In genomic region chr5:38906503-38906902, GRCh38 we compare ENCODE assay signal across 24 cellular contexts.
DNase-seq lines count a peak whose midpoint lies in the region; ATAC-seq, FAIRE-seq and TF ChIP-seq lines count a peak whose summit lies in the region.
"Had no signal": no experiment of that assay in that cellular context is flagged by ENCODE, and none has a peak within 500 bp of the region (broad histone marks: within the 10 kb centered on the region; RNA-seq: fewer than 3 reads in every experiment).

No MANE protein-coding gene starts in this region.

- H3K27me3 ChIP-seq in HepG2 (ENCODE audit: control insufficient read depth in 1 of 2, insufficient read depth in 2 of 2, low read length in 2 of 2), result no peaks in the 10 kb centered on the region
- H3K27me3 ChIP-seq in right lobe of liver, result no peaks in the 10 kb centered on the region
- no peaks in the 10 kb centered on the region for H3K27me3 ChIP-seq in IMR-90 (ENCODE audit: control insufficient read depth, insufficient read depth, low read length)
- 0 out of 5 replicates have a peak, but pooled peaks cover 2 to 5% of the 10 kb centered on the region in 2 experiments for H3K27me3 ChIP-seq in K562 (ENCODE audit: control insufficient read depth in 2 of 2, insufficient read depth in 2 of 2, low read length in 2 of 2)
- no peaks in the 10 kb centered on the region for H3K27me3 ChIP-seq in effector memory CD4-positive, alpha-beta T cell (replicated peaks; ENCODE audit: control insufficient read depth, insufficient read depth, low read length, poor library complexity, severe bottlenecking)
- H3K27me3 ChIP-seq: BLaER1 treated with 17β-estradiol and CSF1 and Interleukin-3, amounts not matched to agents 10 nM and 100 nM had no signal

- no peak overlapping the region for H2BK20ac ChIP-seq in IMR-90 (ENCODE audit: low read depth, low read length)

- H3K4me1 ChIP-seq in HepG2 (ENCODE audit: insufficient read depth, low read length) (no peaks in the 10 kb centered on the region), right lobe of liver (no peaks in the 10 kb centered on the region), IMR-90 (ENCODE audit: control insufficient read depth, insufficient read depth, low read length) (no peaks in the 10 kb centered on the region), K562 (replicated peaks in 1 of 2; ENCODE audit: control insufficient read depth in 2 of 2, insufficient read depth in 2 of 2, low read length in 2 of 2) (no peaks in the 10 kb centered on the region)
- no peaks in the 10 kb centered on the region for H3K4me1 ChIP-seq in effector memory CD4-positive, alpha-beta T cell (ENCODE audit: control insufficient read depth, insufficient read depth, low read length, poor library complexity, severe bottlenecking)
- H3K4me1 ChIP-seq: BLaER1 treated with 17β-estradiol and CSF1 and Interleukin-3, amounts not matched to agents 10 nM and 100 nM; Caco-2 had no signal

- no peak for TF ChIP-seq CTCF in HepG2 (CRISPR knock-in tag; IDR thresholded peaks at IDR 0.05)
- no peak for TF ChIP-seq CTCF in right lobe of liver (IDR thresholded peaks at IDR 0.05)
- TF ChIP-seq CTCF in IMR-90 (conservative IDR thresholded peaks at IDR 0.05; ENCODE audit: low read depth, low read length), result no peak
- TF ChIP-seq CTCF in K562 (IDR thresholded peaks at IDR 0.05 in 2 of 3, conservative IDR thresholded peaks at IDR 0.05 in 1 of 3; ENCODE audit: insufficient read depth in 2 of 3, low read depth in 1 of 3, low read length in 3 of 3), result no peak
- TF ChIP-seq CTCF in Calu3 (IDR thresholded peaks at IDR 0.05; ENCODE audit: unreplicated experiment), result no peak

- no peak for TF ChIP-seq POLR2A in HepG2 (IDR thresholded peaks at IDR 0.05; ENCODE audit: insufficient read depth in 1 of 2, low read depth in 2 of 2, low read length in 2 of 2)
- no peak for TF ChIP-seq POLR2A in right lobe of liver (IDR thresholded peaks at IDR 0.05)
- no peak for TF ChIP-seq POLR2A in IMR-90 (IDR thresholded peaks at IDR 0.05; ENCODE audit: low read depth, low read length)
- no peak for TF ChIP-seq POLR2A in K562 (conservative IDR thresholded peaks at IDR 0.05)

- dilution Hi-C loops in IMR-90 (cut with HindIII; ENCODE audit: low sequenced_read_pairs, unreplicated experiment), result no loop called here

- H3K9me1 ChIP-seq in IMR-90 (ENCODE audit: insufficient read depth, low read length), result peaks cover 7% of the 10 kb centered on the region
- H3K9me1 ChIP-seq in K562 (ENCODE audit: control insufficient read depth, insufficient read depth, low read length), result no peaks in the 10 kb centered on the region

- H3K23ac ChIP-seq in IMR-90 (ENCODE audit: low read depth, low read length), result no peak overlapping the region

- H3K18ac ChIP-seq in IMR-90 (ENCODE audit: low read depth, low read length), result no peak overlapping the region

- no peak overlapping the region for H2BK120ac ChIP-seq in IMR-90 (ENCODE audit: low read depth, low read length)

- H3K9me3 Mint-ChIP-seq in Calu3 (ENCODE audit: low read depth, unreplicated experiment), result peaks cover 16% of the 10 kb centered on the region

- H3K9me3 ChIP-seq in HepG2 (ENCODE audit: low read length), result peaks cover 7% of the 10 kb centered on the region; the same call in 1 of the 2 replicates
- H3K9me3 ChIP-seq in right lobe of liver, result no peaks in the 10 kb centered on the region
- H3K9me3 ChIP-seq in IMR-90 (ENCODE audit: control insufficient read depth, insufficient read depth, low read length), result peaks cover 6% of the 10 kb centered on the region
- no peaks in the 10 kb centered on the region for H3K9me3 ChIP-seq in K562 (replicated peaks; ENCODE audit: control insufficient read depth, insufficient read depth, low read depth, low read length)
- H3K9me3 ChIP-seq in effector memory CD4-positive, alpha-beta T cell (ENCODE audit: control insufficient read depth, low read length), result no peaks in the 10 kb centered on the region
- H3K9me3 ChIP-seq: Caco-2 had no signal

- H3K4ac ChIP-seq in IMR-90 (ENCODE audit: low read depth, low read length), result no peak overlapping the region

- H4K20me1 ChIP-seq in HepG2 (ENCODE audit: insufficient read depth, low read length), result no peaks in the 10 kb centered on the region
- H4K20me1 ChIP-seq in IMR-90 (ENCODE audit: insufficient read depth, low read length), result no peaks in the 10 kb centered on the region
- no peaks in the 10 kb centered on the region for H4K20me1 ChIP-seq in K562 (replicated peaks; ENCODE audit: control insufficient read depth, insufficient read depth, low read length)
- H4K20me1 ChIP-seq: BLaER1 treated with 17β-estradiol and CSF1 and Interleukin-3, amounts not matched to agents 10 nM and 100 nM had no signal

- H4K91ac ChIP-seq in IMR-90 (ENCODE audit: insufficient read depth, low read depth, low read length), result no peak overlapping the region

- peaks cover 19 to 23% of the 10 kb centered on the region in 2 experiments; a peak in 3 of 4 replicates for H3K79me1 ChIP-seq in IMR-90 (ENCODE audit: low read depth in 1 of 2, low read length in 2 of 2)

- no peak overlapping the region for H2AK9ac ChIP-seq in IMR-90 (replicated peaks; ENCODE audit: low read depth, low read length, poor library complexity)

- no peak overlapping the region for H3K27ac ChIP-seq in HepG2 (ENCODE audit: extremely low read length, insufficient read depth, low read length)
- H3K27ac ChIP-seq in right lobe of liver, result no peak overlapping the region
- no peak overlapping the region for H3K27ac ChIP-seq in IMR-90 (ENCODE audit: insufficient read depth, low read length)
- no peak overlapping the region for H3K27ac ChIP-seq in K562 (ENCODE audit: extremely low read depth, low read depth, low read length)
- H3K27ac ChIP-seq in effector memory CD4-positive, alpha-beta T cell (ENCODE audit: insufficient read depth, low read length, poor library complexity, severe bottlenecking), result no peak overlapping the region
- H3K27ac ChIP-seq: 22Rv1; BLaER1 treated with 17β-estradiol and CSF1 and Interleukin-3, amounts not matched to agents 10 nM and 100 nM; C4-2B had no signal

- no peak overlapping the region for H2BK5ac ChIP-seq in IMR-90 (ENCODE audit: low read depth, low read length, poor library complexity, severe bottlenecking)

- H3K4me2 ChIP-seq in HepG2 (ENCODE audit: low read depth, low read length) (no peak overlapping the region), IMR-90 (ENCODE audit: low read depth, low read length) (no peak overlapping the region), K562 (ENCODE audit: insufficient read depth, low read length) (no peak overlapping the region)
- H3K4me2 ChIP-seq: BLaER1 treated with 17β-estradiol and CSF1 and Interleukin-3, amounts not matched to agents 10 nM and 100 nM had no signal

- H3K4me1 Mint-ChIP-seq in Calu3 (ENCODE audit: low read depth, unreplicated experiment), result no peaks in the 10 kb centered on the region
- H3K4me1 Mint-ChIP-seq: B cell had no signal

- in situ Hi-C loops in HepG2 (cut with HindIII; ENCODE audit: extremely low pct_ligation_motif_present, low pct_unique_long_range_greater_than_20kb), result no loop called here
- in situ Hi-C loops in IMR-90 (cut with MboI; ENCODE audit: low sequenced_read_pairs), result no loop called here
- in situ Hi-C loops in K562 (cut with MboI), result no loop called here

- FAIRE-seq in HepG2 (lab: Jason Lieb, UNC), result no peak
- FAIRE-seq in K562 (lab: Jason Lieb, UNC), result no peak
- FAIRE-seq: GM12878, GM12892, GM18507 had no signal

- no peak overlapping the region for H4K8ac ChIP-seq in IMR-90 (ENCODE audit: low read depth in 2 of 2, low read length in 2 of 2)

- BruUV-seq in HepG2 (replicated peaks; lab: Mats Ljungman, UMichigan) (no TSS peak), IMR-90 (replicated peaks; lab: Mats Ljungman, UMichigan) (no TSS peak), K562 (replicated peaks; lab: Mats Ljungman, UMichigan) (no TSS peak), Calu3 (replicated peaks; lab: Mats Ljungman, UMichigan) (no TSS peak)

- H2AFZ ChIP-seq in HepG2 (ENCODE audit: low read length), result no peak overlapping the region
- H2AFZ ChIP-seq in IMR-90 (replicated peaks; ENCODE audit: low read length, poor library complexity), result no peak overlapping the region
- H2AFZ ChIP-seq in K562 (ENCODE audit: low read depth, low read length), result no peak overlapping the region

- H2AK5ac ChIP-seq in IMR-90 (ENCODE audit: low read depth, low read length), result no peak overlapping the region

- H3K36me3 Mint-ChIP-seq in Calu3 (ENCODE audit: insufficient read depth, unreplicated experiment), result peaks cover 41% of the 10 kb centered on the region
- H3K36me3 Mint-ChIP-seq: CD8-positive, alpha-beta T cell had no signal

- H3K36me3 ChIP-seq in HepG2 (replicated peaks in 1 of 2; ENCODE audit: control insufficient read depth in 1 of 2, insufficient read depth in 2 of 2, low read length in 2 of 2), result peaks cover 12 to 49% of the 10 kb centered on the region in 2 experiments
- peaks cover 0 to 12% (median 4%) of the 10 kb centered on the region in 4 donors for H3K36me3 ChIP-seq in right lobe of liver
- peaks cover 57% of the 10 kb centered on the region for H3K36me3 ChIP-seq in IMR-90 (ENCODE audit: control insufficient read depth, insufficient read depth, low read length)
- no peaks in the 10 kb centered on the region for H3K36me3 ChIP-seq in K562 (ENCODE audit: control insufficient read depth, insufficient read depth, low read length)
- no peaks in the 10 kb centered on the region for H3K36me3 ChIP-seq in effector memory CD4-positive, alpha-beta T cell (ENCODE audit: control insufficient read depth, insufficient read depth, low read length)
- H3K36me3 ChIP-seq: BLaER1 treated with 17β-estradiol and CSF1 and Interleukin-3, amounts not matched to agents 10 nM and 100 nM had no signal

- no peak overlapping the region for H3K27ac Mint-ChIP-seq in Calu3 (ENCODE audit: unreplicated experiment)
- H3K27ac Mint-ChIP-seq: B cell; CD4-positive, alpha-beta T cell; CD8-positive, alpha-beta T cell had no signal

- no peak overlapping the region for H3K4me3 ChIP-seq in HepG2 (replicated peaks in 1 of 3; ENCODE audit: insufficient read depth in 1 of 3, low read depth in 2 of 3, low read length in 3 of 3)
- H3K4me3 ChIP-seq in right lobe of liver, result no peak overlapping the region
- H3K4me3 ChIP-seq in IMR-90 (ENCODE audit: insufficient read depth, low read depth, low read length), result no peak overlapping the region
- no peak overlapping the region for H3K4me3 ChIP-seq in K562
- no peak overlapping the region for H3K4me3 ChIP-seq in effector memory CD4-positive, alpha-beta T cell (ENCODE audit: insufficient read depth, low read depth, low read length, poor library complexity, severe bottlenecking)
- H3K4me3 ChIP-seq: BLaER1 treated with 17β-estradiol and CSF1 and Interleukin-3, amounts not matched to agents 10 nM and 100 nM; GM12878 had no signal

- DNase-seq in HepG2 (ENCODE audit: low spot score), result no peak
- no peak for DNase-seq in right lobe of liver
- no peak for DNase-seq in IMR-90
- no peak for DNase-seq in K562 (ENCODE audit: extremely low read depth in 1 of 4, low spot score in 3 of 4)
- DNase-seq in effector memory CD4-positive, alpha-beta T cell, result no peak
- DNase-seq in Calu3, result no peak
- DNase-seq in cortex of kidney (lab: John Stamatoyannopoulos, UW), result no peak
- DNase-seq: Caco-2; CD4-positive, alpha-beta T cell; CD8-positive, alpha-beta T cell; DMS 273 treated with DMSO at 0.1 percent for 48 hours; DMS153; DMS53; DMS79; DND-41; EL; GDM1 had no signal

- POLR2A ChIA-PET in HepG2 (lab: Yijun Ruan, JAX) (no interaction called here), IMR-90 (lab: Charles Lee; ENCODE audit: unreplicated experiment) (no interaction called here), K562 (lab: Yijun Ruan, JAX) (no interaction called here)

- no peak overlapping the region for H2BK15ac ChIP-seq in IMR-90 (ENCODE audit: low read depth, low read length)

- H3K4me3 Mint-ChIP-seq in Calu3 (ENCODE audit: low read depth, unreplicated experiment), result no peak overlapping the region
- H3K4me3 Mint-ChIP-seq: B cell; CD4-positive, alpha-beta T cell; CD8-positive, alpha-beta T cell had no signal

- H3K79me2 ChIP-seq in HepG2 (ENCODE audit: insufficient read depth, low read length) (no peaks in the 10 kb centered on the region), K562 (ENCODE audit: control insufficient read depth, insufficient read depth, low read length) (no peaks in the 10 kb centered on the region)

- H3K56ac ChIP-seq in IMR-90 (ENCODE audit: extremely low read depth, insufficient read depth, low read length), result no peak overlapping the region

- no peak for TF ChIP-seq EP300 in HepG2 (IDR thresholded peaks at IDR 0.05; ENCODE audit: low read depth in 2 of 2, low read length in 2 of 2)
- TF ChIP-seq EP300 in HepG2 (CRISPR knock-in tag; IDR thresholded peaks at IDR 0.05; ENCODE audit: borderline replicate concordance), result no peak
- no peak for TF ChIP-seq EP300 in K562 (IDR thresholded peaks at IDR 0.05; ENCODE audit: low read length)

- H3K9ac ChIP-seq in HepG2 (ENCODE audit: insufficient read depth, low read depth, low read length) (no peak overlapping the region), IMR-90 (ENCODE audit: low read depth, low read length) (no peak overlapping the region), K562 (ENCODE audit: insufficient read depth in 1 of 2, low read depth in 2 of 2, low read length in 2 of 2) (no peak overlapping the region)
- H3K9ac ChIP-seq: BLaER1 treated with 17β-estradiol and CSF1 and Interleukin-3, amounts not matched to agents 10 nM and 100 nM had no signal

- intact Hi-C loops in HepG2 (cut with micrococcal nuclease; ENCODE audit: unreplicated experiment), result no loop called here
- intact Hi-C loops in right lobe of liver (cut with DNase I), result no loop called here
- intact Hi-C loops in IMR-90 (cut with micrococcal nuclease), result no loop called here
- intact Hi-C loops in K562 (cut with micrococcal nuclease), result no loop called here
- intact Hi-C loops in Calu3 (cut with micrococcal nuclease; ENCODE audit: unreplicated experiment), result no loop called here

- H3K27me3 Mint-ChIP-seq in Calu3 (ENCODE audit: unreplicated experiment), result no peaks in the 10 kb centered on the region

- ATAC-seq in HepG2 (no peak), right lobe of liver (no peak), IMR-90 (ENCODE audit: low read depth) (no peak), K562 (no peak)
- ATAC-seq: CD8-positive, alpha-beta T cell; GM12878 had no signal

- no peak for TF ChIP-seq RAD21 in HepG2 (CRISPR knock-in tag; IDR thresholded peaks at IDR 0.05)
- TF ChIP-seq RAD21 in IMR-90 (IDR thresholded peaks at IDR 0.05; ENCODE audit: low read length), result no peak
- TF ChIP-seq RAD21 in K562 (CRISPR knock-in tag; conservative IDR thresholded peaks at IDR 0.05 in 1 of 2, IDR thresholded peaks at IDR 0.05 in 1 of 2), result no peak

- CTCF ChIA-PET in HepG2 (lab: Yijun Ruan, JAX; ENCODE audit: low intra/inter-chr PET ratio, low total read pairs) (no interaction called here), IMR-90 (lab: Yijun Ruan, JAX) (no interaction called here), K562 (lab: Yijun Ruan, JAX; ENCODE audit: low intra/inter-chr PET ratio) (no interaction called here), Calu3 (lab: Charles Lee) (no interaction called here)

- no peak overlapping the region for H3K14ac ChIP-seq in IMR-90 (replicated peaks; ENCODE audit: low read depth, low read length)

- no peak overlapping the region for H4K5ac ChIP-seq in IMR-90 (ENCODE audit: low read depth, low read length)

Comparison
In these comparisons a context has a peak if more than half of its experiments do, and no peak if none do; other contexts are left out.
1. Of the 241 proteins assayed by ChIP-seq in both HepG2 and K562: peak only in HepG2: none; only in K562: MAFG; in both: MAFF and MAFK; in neither: 238.